ENCODE assay signal across 18 cellular contexts in genomic region chr10:47420305-47421056, GRCh38. TPM values are rescaled to one million over a fixed set of nuclear protein-coding genes. Genes with fewer than 3 reads are reported as not detected.
DNase-seq lines count a peak whose midpoint lies in the region; ATAC-seq, FAIRE-seq and TF ChIP-seq lines count a peak whose summit lies in the region.
"Had no signal": no experiment of that assay in that cellular context is flagged by ENCODE, and none has a peak within 500 bp of the region (broad histone marks: within the 10 kb centered on the region; RNA-seq: fewer than 3 reads in every experiment).

No MANE protein-coding gene starts in this region.

- H3K4me1 ChIP-seq in kidney (ENCODE audit: control insufficient read depth in 1 of 2, insufficient read depth in 1 of 2, low read depth in 1 of 2, low read length in 2 of 2): no peaks in the 10 kb centered on the region
- H3K4me1 ChIP-seq: BLaER1, Peyer's patch had no signal

- no peaks in the 10 kb centered on the region for H3K27me3 ChIP-seq in H7 (ENCODE audit: control insufficient read depth, insufficient read depth, low read length)
- H3K27me3 ChIP-seq: BLaER1, MG63, Peyer's patch had no signal

- CTCF ChIA-PET in RWPE1 (lab: Yijun Ruan, JAX): no interaction called here

- H3K9ac ChIP-seq in kidney (ENCODE audit: low read length in 2 of 2): no peak overlapping the region
- H3K9ac ChIP-seq: BLaER1, GM23248 had no signal

- H3K36me3 ChIP-seq in H7 (replicated peaks; ENCODE audit: control insufficient read depth, insufficient read depth, low read length) (no peaks in the 10 kb centered on the region), kidney (ENCODE audit: control insufficient read depth in 1 of 2, insufficient read depth in 2 of 2, low read length in 2 of 2) (no peaks in the 10 kb centered on the region)
- H3K36me3 ChIP-seq: BLaER1, MG63, Peyer's patch had no signal

- TF ChIP-seq CTCF in RWPE1 (conservative IDR thresholded peaks at IDR 0.05; ENCODE audit: low read depth) (no peak), kidney (IDR thresholded peaks at IDR 0.05; ENCODE audit: borderline replicate concordance, extremely low read depth, insufficient read depth) (no peak)

- no peak for ATAC-seq in HG02763 (IDR thresholded peaks at IDR 0.05; ENCODE audit: unreplicated experiment)
- ATAC-seq: HepG2 had no signal

- peak; percentile 67 for DNase-seq in H7
- no peak for DNase-seq in RWPE1 (ENCODE audit: low spot score)
- DNase-seq in kidney: peak; percentile 49
- peak; percentile 74 for DNase-seq in posterior vena cava (ENCODE audit: low spot score)
- no peak for DNase-seq in CD1c-positive myeloid dendritic cell (ENCODE audit: extremely low spot score)
- no peak for DNase-seq in activated CD8-positive, alpha-beta memory T cell treated with anti-CD3 and anti-CD28 coated beads for 24 hours
- no peak for DNase-seq in NCI-H2196 (lab: John Stamatoyannopoulos, UW; ENCODE audit: unreplicated experiment)
- DNase-seq: NCI-H1092 treated with DMSO at 0.1 percent for 48 hours, NCI-H1694 treated with DMSO at 0.1 percent for 48 hours, NCI-H69, SW 1271 had no signal

- no peak overlapping the region for H3K4me3 ChIP-seq in H7 (ENCODE audit: insufficient read depth, low read depth, low read length)
- H3K4me3 ChIP-seq in kidney (ENCODE audit: low read length in 2 of 2): no peak overlapping the region
- H3K4me3 ChIP-seq: BLaER1, GM23248, MG63, Peyer's patch had no signal

- no peak for FAIRE-seq in kidney (lab: Jason Lieb, UNC)
- FAIRE-seq: GM19239, HepG2 had no signal

- POLR2A ChIA-PET in RWPE1 (lab: Yijun Ruan, JAX; ENCODE audit: low non-redundant PET): no interaction called here

- no peaks in the 10 kb centered on the region for H3K9me3 ChIP-seq in kidney (ENCODE audit: control insufficient read depth in 1 of 2, low read length in 2 of 2)
- H3K9me3 ChIP-seq: BLaER1, MG63, Peyer's patch had no signal

- H3K27ac ChIP-seq in RWPE1: peak overlapping the region; percentile 17; the same call in 1 of the 2 replicates
- H3K27ac ChIP-seq in kidney (ENCODE audit: low read depth in 2 of 2, low read length in 2 of 2): no peak overlapping the region
- H3K27ac ChIP-seq: BLaER1, GM23248, Peyer's patch had no signal

- intact Hi-C loops in kidney (cut with DNase I) (no loop called here), posterior vena cava (cut with DNase I) (loop anchor here in 1 of 2 donors (1.0 kb wide), 1 partner anchor 31 kb away; no protein-coding TSS in a partner anchor)

RNA-seq across cellular contexts. Expression of gene ZNF488, which starts 36.4 kb away (rescaled TPM):
- total RNA-seq in H7 (2014; rRNA removed; shearing (Covaris generic)): 3.0 and 4.5 TPM in 2 replicates
- 0.09 TPM for total RNA-seq in kidney
- 4.0 TPM for polyA plus RNA-seq in kidney (ENCODE audit: insufficient read depth, low read depth, low replicate concordance)
- not detected for total RNA-seq in posterior vena cava
- total RNA-seq: GM23248 had no signal

Comparison
In these comparisons a context has a peak if more than half of its experiments do, and no peak if none do; other contexts are left out.
1. DNase-seq: peak in H7 (single experiment), kidney (single experiment) and posterior vena cava (single experiment); none in RWPE1 (single experiment), CD1c-positive myeloid dendritic cell (single experiment), activated CD8-positive, alpha-beta memory T cell treated with anti-CD3 and anti-CD28 coated beads for 24 hours (single experiment) and NCI-H2196 (single experiment).